32 cellular contexts compared by ENCODE assay signal in genomic region chr3:127175272-127175671, GRCh38. TPM values are rescaled to one million over a fixed set of nuclear protein-coding genes. Genes with fewer than 3 reads are reported as not detected.
"Had no signal": no experiment of that assay in that cellular context is flagged by ENCODE, and none has a peak within 500 bp of the region (broad histone marks: within the 10 kb centered on the region; RNA-seq: fewer than 3 reads in every experiment).

No MANE protein-coding gene starts in this region.

- H3K9me3 ChIP-seq: adrenal gland, ascending aorta, gastrocnemius medialis, testis had no signal

- H3K36me3 ChIP-seq: adrenal gland, ascending aorta, gastrocnemius medialis had no signal

- H3K36me3 Mint-ChIP-seq: activated naive CD8-positive, alpha-beta T cell; naive B cell; stimulated activated naive B cell treated with anti-CD40 and anti-IgM and Interleukin-4, amounts not matched to agents 10 μg/mL and 1 μg/mL and 100 μg/mL, for 72 hours had no signal

- H3K4me1 ChIP-seq: adrenal gland, gastrocnemius medialis, testis had no signal

- H3K4me1 Mint-ChIP-seq: activated CD4-positive, alpha-beta T cell treated with anti-CD3 and anti-CD28 coated beads for 36 hours; central memory CD8-positive, alpha-beta T cell; stimulated activated naive B cell treated with anti-CD40 and anti-IgM and Interleukin-4, amounts not matched to agents 10 μg/mL and 1 μg/mL and 100 μg/mL, for 72 hours had no signal

- H3K9me3 Mint-ChIP-seq: activated T-cell treated with anti-CD3 and anti-CD28 coated beads, Interleukin-2, amount 50 U/mL, for 4 hours; activated T-helper 2 cell treated with anti-CD3 and anti-CD28 coated beads, Interferon-gamma antibody, Interleukin-2, Interleukin-4, amounts not matched to agents 10 μg/mL and 5 μg/mL and 100 μg/mL, durations not matched to agents 14 hours and 24 hours and 36 hours; central memory CD8-positive, alpha-beta T cell had no signal

- H3K4me3 Mint-ChIP-seq: activated CD4-positive, alpha-beta T cell treated with anti-CD3 and anti-CD28 coated beads for 36 hours; activated naive CD8-positive, alpha-beta T cell; activated T-cell treated with anti-CD3 and anti-CD28 coated beads, Interleukin-2, amount 50 U/mL, for 4 hours; central memory CD8-positive, alpha-beta T cell; naive B cell; stimulated activated naive B cell treated with anti-CD40 and anti-IgM and Interleukin-4, amounts not matched to agents 10 μg/mL and 1 μg/mL and 100 μg/mL, for 72 hours had no signal

- DNase-seq: activated CD4-positive, alpha-beta T cell treated with anti-CD3 and anti-CD28 coated beads for 36 hours; activated CD4-positive, alpha-beta T cell treated with anti-CD3 and anti-CD28 coated beads, Interleukin-2, amount 50 U/mL, for 4 hours; activated CD8-positive, alpha-beta memory T cell treated with anti-CD3 and anti-CD28 coated beads, Interleukin-2, amount 50 U/mL, for 48 hours; activated naive CD4-positive, alpha-beta T cell; activated T-cell treated with anti-CD3 and anti-CD28 coated beads, Interleukin-2, amount 50 U/mL, for 4 hours; adrenal gland; gastrocnemius medialis; hypothalamus; left colon; mesendoderm; naive B cell; stimulated activated CD4-positive, alpha-beta T cell treated with anti-CD3 and anti-CD28 coated beads, Interleukin-15, amount 100 ng/mL, for 24 hours; stimulated activated CD8-positive, alpha-beta memory T cell treated with anti-CD3 and anti-CD28 coated beads, Interleukin-4, amount 100 ng/mL, for 48 hours; stimulated activated naive B cell treated with anti-CD40 and anti-IgM and Interleukin-4, amounts not matched to agents 10 μg/mL and 1 μg/mL and 100 μg/mL, for 72 hours; T-helper 9 cell; testis; trophoblast cell had no signal

- H3K4me3 ChIP-seq: adrenal gland, ascending aorta, gastrocnemius medialis, smooth muscle cell, testis had no signal

- H3K27ac Mint-ChIP-seq: activated CD4-positive, alpha-beta T cell treated with anti-CD3 and anti-CD28 coated beads for 36 hours; activated naive CD8-positive, alpha-beta T cell; activated T-helper 2 cell treated with anti-CD3 and anti-CD28 coated beads, Interferon-gamma antibody, Interleukin-2, Interleukin-4, amounts not matched to agents 10 μg/mL and 5 μg/mL and 100 μg/mL, durations not matched to agents 14 hours and 24 hours and 36 hours; naive B cell; stimulated activated naive B cell treated with anti-CD40 and anti-IgM and Interleukin-4, amounts not matched to agents 10 μg/mL and 1 μg/mL and 100 μg/mL, for 72 hours had no signal

- ATAC-seq: activated CD4-positive, alpha-beta T cell treated with anti-CD3 and anti-CD28 coated beads for 36 hours; activated T-cell treated with anti-CD3 and anti-CD28 coated beads, Interleukin-2, amount 50 U/mL, for 4 hours; gastrocnemius medialis; left colon; sciatic nerve; stimulated activated naive B cell treated with anti-CD40 and anti-IgM and Interleukin-4, amounts not matched to agents 10 μg/mL and 1 μg/mL and 100 μg/mL, for 72 hours had no signal

RNA-seq across cellular contexts. Expression of gene PRR23E, which starts 17.7 kb away (rescaled TPM):
- total RNA-seq: activated CD4-positive, alpha-beta T cell treated with anti-CD3 and anti-CD28 coated beads for 36 hours; activated CD8-positive, alpha-beta memory T cell treated with anti-CD3 and anti-CD28 coated beads for 36 hours; activated T-cell treated with anti-CD3 and anti-CD28 coated beads, Interleukin-2, amount 50 U/mL, for 4 hours; activated T-helper 2 cell treated with anti-CD3 and anti-CD28 coated beads, Interferon-gamma antibody, Interleukin-2, Interleukin-4, amounts not matched to agents 10 μg/mL and 5 μg/mL and 100 μg/mL, durations not matched to agents 14 hours and 24 hours and 36 hours; adrenal gland; ascending aorta; gastrocnemius medialis; left colon; lower leg skin; mucosa of gallbladder; omental fat pad; posterior vena cava; renal cortical epithelial cell; sciatic nerve; smooth muscle cell; T-helper 1 cell treated with Interleukin-12 subunit alpha and Interleukin-12 subunit beta and Interleukin-4 antibody, amounts not matched to agents 30 ng/mL and 1 ng/mL, for 36 hours had no signal
- polyA plus RNA-seq: adrenal gland, esophagus, neural cell, smooth muscle cell had no signal
